In genomic region chr7:32500922-32501341, GRCh38 we compare ENCODE assay signal across 8 cellular contexts. TPM values are rescaled to one million over a fixed set of nuclear protein-coding genes. Genes with fewer than 3 reads are reported as not detected.
A peak's percentile ranks its signal among the peaks of the same experiment; 100 is the strongest.
DNase-seq lines count a peak whose midpoint lies in the region; ATAC-seq lines count a peak whose summit lies in the region.

No MANE protein-coding gene starts in this region.

- POLR2A ChIA-PET in T-cell (lab: Charles Lee), result no interaction called here

- CTCF ChIA-PET in T-cell (lab: Charles Lee), result interaction anchor here in 1 of 2 donors (0.6 to 1.2 kb wide), 2 partner anchors 16 to 154 kb away, joined by 3 read pairs; no protein-coding TSS in a partner anchor

- peaks cover 8% of the 10 kb centered on the region for H3K4me1 ChIP-seq in iPS-20b (ENCODE audit: insufficient read depth, low read length)

- H3K9me3 ChIP-seq in iPS-20b (ENCODE audit: insufficient read depth, low read depth, low read length), result no peaks in the 10 kb centered on the region

- H3K4me1 Mint-ChIP-seq in T-cell, result peaks cover 60 to 66% (median 63%) of the 10 kb centered on the region in 3 donors

- H3K9ac ChIP-seq in iPS-20b (ENCODE audit: low read depth, low read length), result peak overlapping the region; percentile 52; the same call in 1 of the 2 replicates

- peak overlapping the region; percentile 34 to 63 for H3K27ac Mint-ChIP-seq in T-cell

- H3K4me3 ChIP-seq in iPS-20b (ENCODE audit: low read length), result no peak overlapping the region

- H3K27ac ChIP-seq in iPS-20b (ENCODE audit: low read length), result no peak overlapping the region

- no peaks in the 10 kb centered on the region for H3K27me3 ChIP-seq in iPS-20b (ENCODE audit: insufficient read depth, low read length)

- peaks cover 11% of the 10 kb centered on the region for H3K36me3 Mint-ChIP-seq in T-cell

- H3K4me3 Mint-ChIP-seq in T-cell, result peak overlapping the region; percentile 1 to 43 (median 32)

- intact Hi-C loops in left ventricle myocardium superior (cut with micrococcal nuclease) (no loop called here), cardiac septum (cut with DNase I) (no loop called here)

- DNase-seq in left ventricle myocardium superior, result no peak
- DNase-seq in cardiac septum (ENCODE audit: low spot score), result no peak
- no peak for DNase-seq in T-cell
- DNase-seq in NCI-H774 (lab: John Stamatoyannopoulos, UW), result no peak
- DNase-seq in NCI-H2081 treated with DMSO at 0.1 percent for 48 hours (lab: John Stamatoyannopoulos, UW), result no peak

- no peaks in the 10 kb centered on the region for H3K9me3 Mint-ChIP-seq in T-cell

- ATAC-seq in left ventricle myocardium superior (peak; percentile 36), HG03139 (IDR thresholded peaks at IDR 0.05; ENCODE audit: unreplicated experiment) (peak; percentile 54), T-cell (replicated peaks in 1 of 4) (no peak), GM18873 (IDR thresholded peaks at IDR 0.05; ENCODE audit: low FRiP score, unreplicated experiment) (no peak)

- no peaks in the 10 kb centered on the region; the same call in 1 of the 2 replicates for H3K36me3 ChIP-seq in iPS-20b (ENCODE audit: insufficient read depth, low read depth, low read length)

- no peaks in the 10 kb centered on the region for H3K27me3 Mint-ChIP-seq in T-cell

RNA-seq across cellular contexts. Expression of gene AVL9, which starts 5.6 kb away (rescaled TPM):
- 12.8 TPM for total RNA-seq in left ventricle myocardium superior
- total RNA-seq in cardiac septum, result 12.5 TPM
- 10 to 100 TPM; 39.3 to 44.9 (median 39.7) TPM for total RNA-seq in T-cell

RNA-seq across cellular contexts. Expression of gene LSM5, which starts 10.8 kb away (rescaled TPM):
- total RNA-seq in left ventricle myocardium superior (41.8 TPM), cardiac septum (31.1 TPM), T-cell (10 to 100 TPM; 26.7 to 31.6 (median 29.3) TPM)

Comparison
In these comparisons a context has a peak if more than half of its experiments do, and no peak if none do; other contexts are left out.
1. ATAC-seq: peak in left ventricle myocardium superior (single experiment) and HG03139 (single experiment); none in T-cell (0 of 4) and GM18873 (single experiment).